Comparison of ENCODE assay signal across 1 cellular context in genomic region chr4:74475100-74475437, GRCh38. TPM values are rescaled to one million over a fixed set of nuclear protein-coding genes. Genes with fewer than 3 reads are reported as not detected.
"Had no signal": no experiment of that assay in that cellular context is flagged by ENCODE, and none has a peak within 500 bp of the region (broad histone marks: within the 10 kb centered on the region; RNA-seq: fewer than 3 reads in every experiment).

No MANE protein-coding gene starts in this region.

RNA-seq across cellular contexts. Expression of gene AREG, which starts 30.1 kb away (rescaled TPM):
- total RNA-seq: activated CD8-positive, alpha-beta T cell treated with anti-CD3 and anti-CD28 coated beads, Interleukin-2, amount 10 ng/mL, durations not matched to agents 7 days and 5 days had no signal
